11 cellular contexts compared by ENCODE assay signal in genomic region chr3:186235554-186235953, GRCh38.
DNase-seq lines count a peak whose midpoint lies in the region; ATAC-seq, FAIRE-seq and TF ChIP-seq lines count a peak whose summit lies in the region.
"Had no signal": no experiment of that assay in that cellular context is flagged by ENCODE, and none has a peak within 500 bp of the region (broad histone marks: within the 10 kb centered on the region; RNA-seq: fewer than 3 reads in every experiment).

No MANE protein-coding gene starts in this region.

- no peak overlapping the region for H3K27ac ChIP-seq in brain microvascular endothelial cell
- no peak overlapping the region for H3K27ac ChIP-seq in WERI-Rb-1
- H3K27ac ChIP-seq: sigmoid colon had no signal

- H3K27me3 Mint-ChIP-seq in activated naive CD8-positive, alpha-beta T cell treated with anti-CD3 and anti-CD28 coated beads, Interleukin-2, amount 50 U/mL, for 24 hours: peaks cover 3% of the 10 kb centered on the region

- H3K27ac Mint-ChIP-seq in activated naive CD8-positive, alpha-beta T cell treated with anti-CD3 and anti-CD28 coated beads, Interleukin-2, amount 50 U/mL, for 24 hours: peak overlapping the region; percentile 35

- no peaks in the 10 kb centered on the region for H3K36me3 Mint-ChIP-seq in activated naive CD8-positive, alpha-beta T cell treated with anti-CD3 and anti-CD28 coated beads, Interleukin-2, amount 50 U/mL, for 24 hours (ENCODE audit: low read depth)

- ATAC-seq in GM19463 (IDR thresholded peaks at IDR 0.05; ENCODE audit: unreplicated experiment) (peak; percentile 90), HG03095 (IDR thresholded peaks at IDR 0.05; ENCODE audit: unreplicated experiment) (peak; percentile 84)
- no peak for ATAC-seq in activated naive CD8-positive, alpha-beta T cell treated with anti-CD3 and anti-CD28 coated beads, Interleukin-2, amount 50 U/mL, for 24 hours

- H3K27me3 ChIP-seq in brain microvascular endothelial cell (replicated peaks) (no peaks in the 10 kb centered on the region), WERI-Rb-1 (ENCODE audit: insufficient read depth, low read depth, severe bottlenecking) (no peaks in the 10 kb centered on the region)
- H3K27me3 ChIP-seq: sigmoid colon had no signal

- no peak for DNase-seq in GM18507 (ENCODE audit: extremely low spot score, insufficient read length, low read depth)
- DNase-seq in activated naive CD8-positive, alpha-beta T cell treated with anti-CD3 and anti-CD28 coated beads, Interleukin-2, amount 50 U/mL, for 24 hours: no peak
- no peak for DNase-seq in putamen (ENCODE audit: low spot score)
- DNase-seq in brain microvascular endothelial cell: no peak
- DNase-seq in WERI-Rb-1: no peak
- DNase-seq in stimulated activated CD4-positive, alpha-beta T cell treated with anti-CD3 and anti-CD28 coated beads, Interleukin-4, amount 100 ng/mL, for 4 hours: no peak
- DNase-seq: cortex of kidney, NCI-H748 treated with DMSO at 0.1 percent for 48 hours, sigmoid colon had no signal

- peak overlapping the region; percentile 10 for H3K4me3 Mint-ChIP-seq in activated naive CD8-positive, alpha-beta T cell treated with anti-CD3 and anti-CD28 coated beads, Interleukin-2, amount 50 U/mL, for 24 hours

- no peaks in the 10 kb centered on the region for H3K9me3 ChIP-seq in WERI-Rb-1 (ENCODE audit: severe bottlenecking)
- H3K9me3 ChIP-seq: sigmoid colon had no signal

- H3K36me3 ChIP-seq in brain microvascular endothelial cell (replicated peaks) (no peaks in the 10 kb centered on the region), WERI-Rb-1 (no peaks in the 10 kb centered on the region)

- no peak for TF ChIP-seq CTCF in brain microvascular endothelial cell (IDR thresholded peaks at IDR 0.05; ENCODE audit: low read depth, low read length, missing control alignments)
- no peak for TF ChIP-seq CTCF in WERI-Rb-1 (IDR thresholded peaks at IDR 0.05; ENCODE audit: low read depth, low read length)

- H3K9me3 Mint-ChIP-seq in activated naive CD8-positive, alpha-beta T cell treated with anti-CD3 and anti-CD28 coated beads, Interleukin-2, amount 50 U/mL, for 24 hours: no peaks in the 10 kb centered on the region

- peak; percentile 82 for FAIRE-seq in GM18507 (lab: Jason Lieb, UNC)

- no peak overlapping the region for H3K4me3 ChIP-seq in brain microvascular endothelial cell (ENCODE audit: low read depth, low read length)
- H3K4me3 ChIP-seq in WERI-Rb-1 (ENCODE audit: low read depth, low read length): no peak overlapping the region
- H3K4me3 ChIP-seq: sigmoid colon had no signal

- peaks cover 15% of the 10 kb centered on the region for H3K4me1 Mint-ChIP-seq in activated naive CD8-positive, alpha-beta T cell treated with anti-CD3 and anti-CD28 coated beads, Interleukin-2, amount 50 U/mL, for 24 hours

- in situ Hi-C loops in brain microvascular endothelial cell (cut with HindIII; ENCODE audit: low pct_ligation_motif_present, low sequenced_read_pairs): loop anchor here (25.0 kb wide), 1 partner anchor 248 kb away; no protein-coding TSS in a partner anchor
